1 cellular context compared by ENCODE assay signal in the genomic region with DNA sequence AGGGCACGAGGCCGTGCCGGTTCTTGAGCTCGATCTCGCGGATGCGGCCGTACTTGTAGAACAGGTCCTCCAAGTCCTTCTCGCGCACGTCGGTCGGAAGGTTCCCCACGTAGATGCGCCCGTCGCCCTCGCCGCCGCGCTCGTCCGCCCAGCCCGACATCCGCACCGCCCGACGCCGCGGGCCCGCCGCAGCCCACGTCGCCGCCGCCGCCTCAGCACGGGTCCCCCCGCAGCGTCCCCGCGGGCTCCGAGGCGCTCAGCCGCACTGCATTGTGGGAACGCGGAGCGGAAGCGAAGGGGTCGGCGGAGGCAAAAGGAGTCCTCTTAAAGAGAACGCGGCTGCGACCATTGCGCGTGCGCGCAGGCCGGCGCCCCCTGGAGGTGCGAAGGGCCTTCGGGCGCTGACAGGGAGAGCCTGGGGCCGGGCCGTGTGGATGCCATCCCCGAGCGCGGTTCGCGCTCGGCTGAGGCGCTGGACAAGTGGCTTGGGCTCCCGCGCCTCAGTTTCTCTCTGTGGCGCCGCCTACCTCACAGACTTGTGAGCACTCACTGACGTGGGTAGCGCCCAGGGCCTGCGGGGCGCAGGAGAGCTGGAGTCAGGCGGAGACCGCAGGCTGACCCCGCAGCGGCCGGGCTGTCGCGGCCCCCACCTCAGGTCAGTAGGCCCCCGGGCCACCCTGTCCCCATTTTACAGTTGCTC.
TF ChIP-seq lines count a peak whose summit lies in the region.

Gene SRSF9 (minus strand): TSS at position 299 of the 700 bp plus-strand sequence. CDS start 139 bp downstream, at position 160.

TF ChIP-seq in HepG2, 621 proteins besides CTCF, POLR2A, EP300 and RAD21 (continued from another document and continues in another):
- TF ChIP-seq, protein P1, sequence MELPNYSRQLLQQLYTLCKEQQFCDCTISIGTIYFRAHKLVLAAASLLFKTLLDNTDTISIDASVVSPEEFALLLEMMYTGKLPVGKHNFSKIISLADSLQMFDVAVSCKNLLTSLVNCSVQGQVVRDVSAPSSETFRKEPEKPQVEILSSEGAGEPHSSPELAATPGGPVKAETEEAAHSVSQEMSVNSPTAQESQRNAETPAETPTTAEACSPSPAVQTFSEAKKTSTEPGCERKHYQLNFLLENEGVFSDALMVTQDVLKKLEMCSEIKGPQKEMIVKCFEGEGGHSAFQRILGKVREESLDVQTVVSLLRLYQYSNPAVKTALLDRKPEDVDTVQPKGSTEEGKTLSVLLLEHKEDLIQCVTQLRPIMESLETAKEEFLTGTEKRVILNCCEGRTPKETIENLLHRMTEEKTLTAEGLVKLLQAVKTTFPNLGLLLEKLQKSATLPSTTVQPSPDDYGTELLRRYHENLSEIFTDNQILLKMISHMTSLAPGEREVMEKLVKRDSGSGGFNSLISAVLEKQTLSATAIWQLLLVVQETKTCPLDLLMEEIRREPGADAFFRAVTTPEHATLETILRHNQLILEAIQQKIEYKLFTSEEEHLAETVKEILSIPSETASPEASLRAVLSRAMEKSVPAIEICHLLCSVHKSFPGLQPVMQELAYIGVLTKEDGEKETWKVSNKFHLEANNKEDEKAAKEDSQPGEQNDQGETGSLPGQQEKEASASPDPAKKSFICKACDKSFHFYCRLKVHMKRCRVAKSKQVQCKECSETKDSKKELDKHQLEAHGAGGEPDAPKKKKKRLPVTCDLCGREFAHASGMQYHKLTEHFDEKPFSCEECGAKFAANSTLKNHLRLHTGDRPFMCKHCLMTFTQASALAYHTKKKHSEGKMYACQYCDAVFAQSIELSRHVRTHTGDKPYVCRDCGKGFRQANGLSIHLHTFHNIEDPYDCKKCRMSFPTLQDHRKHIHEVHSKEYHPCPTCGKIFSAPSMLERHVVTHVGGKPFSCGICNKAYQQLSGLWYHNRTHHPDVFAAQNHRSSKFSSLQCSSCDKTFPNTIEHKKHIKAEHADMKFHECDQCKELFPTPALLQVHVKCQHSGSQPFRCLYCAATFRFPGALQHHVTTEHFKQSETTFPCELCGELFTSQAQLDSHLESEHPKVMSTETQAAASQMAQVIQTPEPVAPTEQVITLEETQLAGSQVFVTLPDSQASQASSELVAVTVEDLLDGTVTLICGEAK (IDR thresholded peaks at IDR 0.05), result no peak
- TF ChIP-seq, protein P1 (CRISPR knock-in tag; IDR thresholded peaks at IDR 0.05), result peak; percentile 45; the same call in 1 of the 2 replicates
- TF ChIP-seq FOXK2 (IDR thresholded peaks at IDR 0.05) (no peak), PAF1 (CRISPR knock-in tag; IDR thresholded peaks at IDR 0.05) (no peak), ZBTB8A (CRISPR knock-in tag; IDR thresholded peaks at IDR 0.05; ENCODE audit: borderline replicate concordance, low read depth) (no peak), FOXC1 (CRISPR knock-in tag; IDR thresholded peaks at IDR 0.05; ENCODE audit: borderline replicate concordance) (peak; percentile 61; the same call in 1 of the 2 replicates), RORA (CRISPR knock-in tag; IDR thresholded peaks at IDR 0.05) (no peak), ZNF652 (CRISPR knock-in tag; IDR thresholded peaks at IDR 0.05; ENCODE audit: borderline replicate concordance, low read depth) (peak; percentile 67; the same call in 1 of the 2 replicates), MIER3 (CRISPR knock-in tag; IDR thresholded peaks at IDR 0.05; ENCODE audit: borderline replicate concordance) (peak; percentile 30; the same call in 1 of the 2 replicates), ZNF296 (CRISPR knock-in tag; conservative IDR thresholded peaks at IDR 0.05) (no peak), BRCA1 (CRISPR knock-in tag; IDR thresholded peaks at IDR 0.05) (no peak), UBTF (CRISPR knock-in tag; IDR thresholded peaks at IDR 0.05) (peak; percentile 89), IKZF4 (CRISPR knock-in tag; IDR thresholded peaks at IDR 0.05; ENCODE audit: borderline replicate concordance, low read depth, not compliant biosample characterization) (no peak), ZNF12 (CRISPR knock-in tag; IDR thresholded peaks at IDR 0.05) (no peak), ONECUT2 (CRISPR knock-in tag; IDR thresholded peaks at IDR 0.05) (no peak), ZNF337 (CRISPR knock-in tag; IDR thresholded peaks at IDR 0.05; ENCODE audit: borderline replicate concordance, low read depth) (0 out of 2 replicates have a peak, but pooled peaks have one; percentile 71), ARNT2 (CRISPR knock-in tag; IDR thresholded peaks at IDR 0.05; ENCODE audit: low read depth) (peak; percentile 78), TMF1 (CRISPR knock-in tag; IDR thresholded peaks at IDR 0.05; ENCODE audit: low read depth) (0 out of 2 replicates have a peak, but pooled peaks have one; percentile 87), ZNF850 (CRISPR knock-in tag; conservative IDR thresholded peaks at IDR 0.05) (no peak), ZNF34 (CRISPR knock-in tag; IDR thresholded peaks at IDR 0.05; ENCODE audit: borderline replicate concordance) (no peak), SIN3A (IDR thresholded peaks at IDR 0.05; ENCODE audit: borderline replicate concordance, low read depth, low read length) (no peak), ZNF280D (CRISPR knock-in tag; IDR thresholded peaks at IDR 0.05) (0 out of 2 replicates have a peak, but pooled peaks have one; percentile 5), NR2C2 (CRISPR knock-in tag; IDR thresholded peaks at IDR 0.05; ENCODE audit: borderline replicate concordance) (peak; percentile 62), NFYB (CRISPR knock-in tag; IDR thresholded peaks at IDR 0.05) (0 out of 2 replicates have a peak, but pooled peaks have one; percentile 13)
- TF ChIP-seq, protein P2, sequence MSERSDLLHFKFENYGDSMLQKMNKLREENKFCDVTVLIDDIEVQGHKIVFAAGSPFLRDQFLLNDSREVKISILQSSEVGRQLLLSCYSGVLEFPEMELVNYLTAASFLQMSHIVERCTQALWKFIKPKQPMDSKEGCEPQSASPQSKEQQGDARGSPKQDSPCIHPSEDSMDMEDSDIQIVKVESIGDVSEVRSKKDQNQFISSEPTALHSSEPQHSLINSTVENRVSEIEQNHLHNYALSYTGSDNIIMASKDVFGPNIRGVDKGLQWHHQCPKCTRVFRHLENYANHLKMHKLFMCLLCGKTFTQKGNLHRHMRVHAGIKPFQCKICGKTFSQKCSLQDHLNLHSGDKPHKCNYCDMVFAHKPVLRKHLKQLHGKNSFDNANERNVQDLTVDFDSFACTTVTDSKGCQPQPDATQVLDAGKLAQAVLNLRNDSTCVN (CRISPR knock-in tag; IDR thresholded peaks at IDR 0.05; ENCODE audit: borderline replicate concordance), result no peak
- TF ChIP-seq, protein P3, sequence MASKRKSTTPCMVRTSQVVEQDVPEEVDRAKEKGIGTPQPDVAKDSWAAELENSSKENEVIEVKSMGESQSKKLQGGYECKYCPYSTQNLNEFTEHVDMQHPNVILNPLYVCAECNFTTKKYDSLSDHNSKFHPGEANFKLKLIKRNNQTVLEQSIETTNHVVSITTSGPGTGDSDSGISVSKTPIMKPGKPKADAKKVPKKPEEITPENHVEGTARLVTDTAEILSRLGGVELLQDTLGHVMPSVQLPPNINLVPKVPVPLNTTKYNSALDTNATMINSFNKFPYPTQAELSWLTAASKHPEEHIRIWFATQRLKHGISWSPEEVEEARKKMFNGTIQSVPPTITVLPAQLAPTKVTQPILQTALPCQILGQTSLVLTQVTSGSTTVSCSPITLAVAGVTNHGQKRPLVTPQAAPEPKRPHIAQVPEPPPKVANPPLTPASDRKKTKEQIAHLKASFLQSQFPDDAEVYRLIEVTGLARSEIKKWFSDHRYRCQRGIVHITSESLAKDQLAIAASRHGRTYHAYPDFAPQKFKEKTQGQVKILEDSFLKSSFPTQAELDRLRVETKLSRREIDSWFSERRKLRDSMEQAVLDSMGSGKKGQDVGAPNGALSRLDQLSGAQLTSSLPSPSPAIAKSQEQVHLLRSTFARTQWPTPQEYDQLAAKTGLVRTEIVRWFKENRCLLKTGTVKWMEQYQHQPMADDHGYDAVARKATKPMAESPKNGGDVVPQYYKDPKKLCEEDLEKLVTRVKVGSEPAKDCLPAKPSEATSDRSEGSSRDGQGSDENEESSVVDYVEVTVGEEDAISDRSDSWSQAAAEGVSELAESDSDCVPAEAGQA (IDR thresholded peaks at IDR 0.05; ENCODE audit: low read depth), result no peak
- TF ChIP-seq, protein P3 (CRISPR knock-in tag; IDR thresholded peaks at IDR 0.05; ENCODE audit: borderline replicate concordance), result no peak
- TF ChIP-seq, protein P4, sequence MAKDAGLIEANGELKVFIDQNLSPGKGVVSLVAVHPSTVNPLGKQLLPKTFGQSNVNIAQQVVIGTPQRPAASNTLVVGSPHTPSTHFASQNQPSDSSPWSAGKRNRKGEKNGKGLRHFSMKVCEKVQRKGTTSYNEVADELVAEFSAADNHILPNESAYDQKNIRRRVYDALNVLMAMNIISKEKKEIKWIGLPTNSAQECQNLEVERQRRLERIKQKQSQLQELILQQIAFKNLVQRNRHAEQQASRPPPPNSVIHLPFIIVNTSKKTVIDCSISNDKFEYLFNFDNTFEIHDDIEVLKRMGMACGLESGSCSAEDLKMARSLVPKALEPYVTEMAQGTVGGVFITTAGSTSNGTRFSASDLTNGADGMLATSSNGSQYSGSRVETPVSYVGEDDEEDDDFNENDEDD (CRISPR knock-in tag; IDR thresholded peaks at IDR 0.05; ENCODE audit: borderline replicate concordance), result peak; percentile 81
